In genomic region chr19:55156202-55157063, GRCh38 we compare ENCODE assay signal across 8 cellular contexts. TPM values are rescaled to one million over a fixed set of nuclear protein-coding genes. Genes with fewer than 3 reads are reported as not detected.
DNase-seq lines count a peak whose midpoint lies in the region; ATAC-seq and TF ChIP-seq lines count a peak whose summit lies in the region.

No MANE protein-coding gene starts in this region.

- TF ChIP-seq CTCF in 22Rv1 (IDR thresholded peaks at IDR 0.05): no peak
- TF ChIP-seq CTCF in OCI-LY7 (conservative IDR thresholded peaks at IDR 0.05; ENCODE audit: low read length): no peak
- no peak for TF ChIP-seq CTCF in mucosa of descending colon (IDR thresholded peaks at IDR 0.05)

- H3K9me2 ChIP-seq in OCI-LY7 (ENCODE audit: insufficient read depth, low read length): no peaks in the 10 kb centered on the region

- ATAC-seq in mucosa of descending colon: peak; percentile 76
- ATAC-seq in GM21786 (IDR thresholded peaks at IDR 0.05; ENCODE audit: unreplicated experiment): no peak
- ATAC-seq in HG03045 (IDR thresholded peaks at IDR 0.05; ENCODE audit: unreplicated experiment): no peak
- no peak for ATAC-seq in HG02759 (IDR thresholded peaks at IDR 0.05; ENCODE audit: unreplicated experiment)

- intact Hi-C loops in OCI-LY7 (cut with micrococcal nuclease; ENCODE audit: unreplicated experiment) (no loop called here), mucosa of descending colon (cut with DNase I, micrococcal nuclease) (no loop called here)

- H3K4me1 ChIP-seq in OCI-LY7 (ENCODE audit: insufficient read depth, low read length, poor library complexity, severe bottlenecking) (peaks cover 34% of the 10 kb centered on the region), mucosa of descending colon (ENCODE audit: low read depth) (no peaks in the 10 kb centered on the region)

- no peak overlapping the region for H2AFZ ChIP-seq in OCI-LY7 (ENCODE audit: low read length)

- H3K27ac ChIP-seq in 22Rv1 (peak overlapping the region; percentile 67), OCI-LY7 (ENCODE audit: low read depth, low read length, poor library complexity, severe bottlenecking) (no peak overlapping the region)

- peaks cover 39% of the 10 kb centered on the region for H3K27me3 ChIP-seq in H7 (ENCODE audit: control insufficient read depth, insufficient read depth, low read length)

- BruUV-seq in OCI-LY7 (replicated peaks; lab: Mats Ljungman, UMichigan): no TSS peak

- CTCF ChIA-PET in OCI-LY7 (lab: Charles Lee; ENCODE audit: unreplicated experiment): no interaction called here

- POLR2A ChIA-PET in OCI-LY7 (lab: Charles Lee): interaction anchor here (0.7 kb wide), 1 partner anchor 10 kb away, joined by 4 read pairs; the partner anchor contains the start of gene DNAAF3

- peaks cover 4% of the 10 kb centered on the region for H3K9me3 ChIP-seq in OCI-LY7 (ENCODE audit: low read length)
- no peaks in the 10 kb centered on the region for H3K9me3 ChIP-seq in mucosa of descending colon

- H3K36me3 ChIP-seq in H7 (replicated peaks; ENCODE audit: control insufficient read depth, insufficient read depth, low read length) (peaks cover 2% of the 10 kb centered on the region), OCI-LY7 (ENCODE audit: insufficient read depth, low read length) (0 out of 2 replicates have a peak, but pooled peaks cover 3% of the 10 kb centered on the region), mucosa of descending colon (ENCODE audit: low read depth) (no peaks in the 10 kb centered on the region)

- H4K20me1 ChIP-seq in OCI-LY7 (ENCODE audit: insufficient read depth, low read length): no peaks in the 10 kb centered on the region

- no peak overlapping the region for H3K4me2 ChIP-seq in OCI-LY7 (ENCODE audit: low read length)

- H3K4me3 ChIP-seq in H7 (ENCODE audit: insufficient read depth, low read depth, low read length) (peak overlapping the region; percentile 60), OCI-LY7 (ENCODE audit: low read depth, low read length, poor library complexity, severe bottlenecking) (no peak overlapping the region), mucosa of descending colon (no peak overlapping the region)

- DNase-seq in H7 (peak; percentile 99), OCI-LY7 (ENCODE audit: low spot score) (peak; percentile 60), mucosa of descending colon (peak; percentile 75 to 83 (median 77))
- peak; percentile 9 for DNase-seq in effector CD8-positive, alpha-beta T cell (lab: John Stamatoyannopoulos, UW)

- H3K79me2 ChIP-seq in OCI-LY7 (ENCODE audit: insufficient read depth, low read depth, low read length): no peaks in the 10 kb centered on the region

RNA-seq across cellular contexts. Expression of gene TNNI3, which starts 1.1 kb away (rescaled TPM):
- total RNA-seq in H7 (2014; rRNA removed; shearing (Covaris generic)): 6.5 and 11.6 TPM in 2 replicates
- total RNA-seq in OCI-LY7 (2014; rRNA removed; shearing (Covaris generic)): 2.6 TPM in 1 of 2 replicates, not detected in the other
- not detected in 2 replicates for total RNA-seq in OCI-LY7 (2022)
- total RNA-seq in mucosa of descending colon: 1 to 10 TPM in 1 of 3 donors, not detected in 2; 2.2 TPM

RNA-seq across cellular contexts. Expression of gene TNNT1, which starts 7.4 kb away (rescaled TPM):
- 33.8 and 44.8 TPM in 2 replicates for total RNA-seq in H7 (2014; rRNA removed; shearing (Covaris generic))
- total RNA-seq in OCI-LY7 (2014; rRNA removed; shearing (Covaris generic)): 17.6 and 21.9 TPM in 2 replicates
- total RNA-seq in OCI-LY7 (2022): 11.2 and 11.6 TPM in 2 replicates
- total RNA-seq in mucosa of descending colon: 1 to 10 TPM in 1 of 3 donors, under 1 TPM in 2; 0.63 to 1.1 (median 0.65) TPM

RNA-seq across cellular contexts. Expression of gene DNAAF3, which starts 10.0 kb away (rescaled TPM):
- total RNA-seq in H7 (2014; rRNA removed; shearing (Covaris generic)): 0.15 and 2.2 TPM in 2 replicates
- 0.85 and 2.8 TPM in 2 replicates for total RNA-seq in OCI-LY7 (2014; rRNA removed; shearing (Covaris generic))
- 2.2 and 2.5 TPM in 2 replicates for total RNA-seq in OCI-LY7 (2022)
- total RNA-seq in mucosa of descending colon: 1 to 10 TPM in 1 of 3 donors, under 1 TPM in 2; 0.54 to 1.0 (median 0.69) TPM

RNA-seq across cellular contexts. Expression of gene SYT5, which starts 23.7 kb away (rescaled TPM):
- 0.26 and 0.31 TPM in 2 replicates for total RNA-seq in H7 (2014; rRNA removed; shearing (Covaris generic))
- 0.44 TPM in 1 of 2 replicates, not detected in the other for total RNA-seq in OCI-LY7 (2014; rRNA removed; shearing (Covaris generic))
- total RNA-seq in OCI-LY7 (2022) (0.84 and 1.3 TPM in 2 replicates), mucosa of descending colon (1 to 10 TPM; 1.0 to 2.9 (median 1.2) TPM)

RNA-seq across cellular contexts. Expression of gene PPP1R12C, which starts 39.0 kb away (rescaled TPM):
- 57.5 and 66.4 TPM in 2 replicates for total RNA-seq in H7 (2014; rRNA removed; shearing (Covaris generic))
- 194 and 211 TPM in 2 replicates for total RNA-seq in OCI-LY7 (2014; rRNA removed; shearing (Covaris generic))
- total RNA-seq in OCI-LY7 (2022) (177 and 186 TPM in 2 replicates), mucosa of descending colon (100 to 1,000 TPM in 2 of 3 donors, 10 to 100 TPM in 1; 99.8 to 236 (median 112) TPM)

Comparison
In these comparisons a context has a peak if more than half of its experiments do, and no peak if none do; other contexts are left out.
1. DNase-seq: peak in every context shown above with its lines; median percentile 99 in H7; 77 in mucosa of descending colon; 60 in OCI-LY7; 9 in effector CD8-positive, alpha-beta T cell.
2. RNA of gene TNNT1, which starts 7.4 kb away (total RNA-seq): 33.8 to 44.8 TPM in H7 and 11.2 to 21.9 TPM in OCI-LY7; 0.63 to 1.1 TPM in mucosa of descending colon; every median in the first group is over 4 times any median in the second.